In the genomic region with DNA sequence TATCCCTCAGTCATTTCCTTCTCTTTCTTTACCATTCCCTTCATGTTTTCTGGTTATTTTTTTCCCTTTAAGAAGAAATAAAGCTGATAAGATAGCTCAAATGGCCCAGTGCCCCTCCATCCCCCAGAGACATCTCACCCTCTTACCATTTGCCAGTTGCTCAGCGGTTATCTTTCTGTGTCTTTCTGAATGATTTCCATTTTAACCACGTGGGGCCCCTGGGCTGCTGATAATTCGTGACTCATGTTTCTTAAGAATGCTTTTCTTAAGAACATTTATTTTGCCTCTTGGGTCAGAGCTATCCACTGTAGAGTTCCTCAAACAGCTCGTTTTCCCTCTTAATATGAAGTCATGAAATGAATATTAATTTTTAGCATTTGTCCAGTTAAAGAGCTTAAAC, we compare ENCODE assay signal across 14 cellular contexts.
DNase-seq lines count a peak whose midpoint lies in the region; ATAC-seq and TF ChIP-seq lines count a peak whose summit lies in the region.
"Had no signal": no experiment of that assay in that cellular context is flagged by ENCODE, and none has a peak within 500 bp of the region (broad histone marks: within the 10 kb centered on the region; RNA-seq: fewer than 3 reads in every experiment).

No MANE protein-coding gene starts in this region.

- no peaks in the 10 kb centered on the region for H3K27me3 ChIP-seq in adrenal gland
- no peaks in the 10 kb centered on the region for H3K27me3 ChIP-seq in hepatocyte
- no peaks in the 10 kb centered on the region for H3K27me3 ChIP-seq in upper lobe of left lung
- H3K27me3 ChIP-seq: neutrophil had no signal

- peak overlapping the region in 1 of 5 donors; percentile 2 for H3K27ac ChIP-seq in adrenal gland
- H3K27ac ChIP-seq in hepatocyte = no peak overlapping the region
- H3K27ac ChIP-seq in upper lobe of left lung = peak overlapping the region in 3 of 4 donors; percentile 69 to 84 (median 76)
- H3K27ac ChIP-seq: neutrophil had no signal

- TF ChIP-seq POLR2A in adrenal gland (IDR thresholded peaks at IDR 0.05) (no peak), upper lobe of left lung (IDR thresholded peaks at IDR 0.05) (no peak)

- H3K36me3 ChIP-seq in adrenal gland (replicated peaks in 1 of 2) = no peaks in the 10 kb centered on the region
- H3K36me3 ChIP-seq in hepatocyte (replicated peaks; ENCODE audit: insufficient read depth, low read depth) = no peaks in the 10 kb centered on the region
- no peaks in the 10 kb centered on the region for H3K36me3 ChIP-seq in upper lobe of left lung
- H3K36me3 ChIP-seq: neutrophil had no signal

- no peak overlapping the region for H2AFZ ChIP-seq in hepatocyte

- no peak overlapping the region for H3K4me2 ChIP-seq in hepatocyte

- H3K9me3 ChIP-seq in adrenal gland (replicated peaks in 1 of 3) = no peaks in the 10 kb centered on the region
- H3K9me3 ChIP-seq in hepatocyte (ENCODE audit: low read depth) = no peaks in the 10 kb centered on the region
- H3K9me3 ChIP-seq in upper lobe of left lung = no peaks in the 10 kb centered on the region

- no peaks in the 10 kb centered on the region for H3K9me2 ChIP-seq in hepatocyte (replicated peaks; ENCODE audit: insufficient read depth)

- 31 to 59% (median 46%) methylated on average over 4 of the region's 4 CpGs for WGBS in adrenal gland, 4 donors
- WGBS in hepatocyte (ENCODE audit: low lambda C conversion rate, missing lambda C conversion rate) = 60% methylated on average over 4 of the region's 4 CpGs
- WGBS in upper lobe of left lung, 2 donors = 33 to 52% methylated on average over 4 of the region's 4 CpGs

- ATAC-seq in upper lobe of left lung (ENCODE audit: low FRiP score in 2 of 2) (peak in 1 of 2 donors; percentile 52), HG03025 (IDR thresholded peaks at IDR 0.05; ENCODE audit: low FRiP score, unreplicated experiment) (no peak)
- ATAC-seq: activated naive CD8-positive, alpha-beta T cell treated with anti-CD3 and anti-CD28 coated beads, Interleukin-2, amount 50 U/mL, for 24 hours had no signal

- H3K4me1 ChIP-seq in adrenal gland (replicated peaks in 1 of 2) (peaks cover 0 to 28% of the 10 kb centered on the region in 2 donors), hepatocyte (ENCODE audit: insufficient read depth) (peaks cover 4% of the 10 kb centered on the region), upper lobe of left lung (peaks cover 15 to 43% (median 19%) of the 10 kb centered on the region in 4 donors)

- H3K4me3 ChIP-seq in adrenal gland (no peak overlapping the region), hepatocyte (no peak overlapping the region), upper lobe of left lung (no peak overlapping the region)

- no peak for TF ChIP-seq EP300 in upper lobe of left lung (IDR thresholded peaks at IDR 0.05)

- intact Hi-C loops in adrenal gland (cut with DNase I) = no loop called here

- H4K20me1 ChIP-seq in hepatocyte (ENCODE audit: insufficient read depth, poor library complexity, severe bottlenecking) = no peaks in the 10 kb centered on the region

- DNase-seq in stimulated activated CD4-positive, alpha-beta T cell treated with anti-CD3 and anti-CD28 coated beads, Interleukin-15, amount 100 ng/mL, for 24 hours = peak; percentile 12
- no peak for DNase-seq in stimulated activated CD4-positive, alpha-beta T cell treated with anti-CD3 and anti-CD28 coated beads, Interleukin-12 subunit alpha, Interleukin-12 subunit beta, amount 100 ng/mL, for 4 hours
- DNase-seq in adrenal gland (peak in 6 of 7 donors; percentile 38 to 64 (median 46)), hepatocyte (ENCODE audit: low spot score) (peak; percentile 46), upper lobe of left lung (peak in 1 of 2 donors; percentile 35), cerebellar cortex (ENCODE audit: low spot score) (no peak), ureter (ENCODE audit: low spot score) (no peak)
- DNase-seq: activated naive CD8-positive, alpha-beta T cell treated with anti-CD3 and anti-CD28 coated beads, Interleukin-2, amount 50 U/mL, for 24 hours; DMS79; effector memory CD4-positive, alpha-beta T cell; GOT3; NCI-H1048 had no signal

- H3K79me2 ChIP-seq in hepatocyte = no peaks in the 10 kb centered on the region

- TF ChIP-seq CTCF in adrenal gland (IDR thresholded peaks at IDR 0.05) (no peak), hepatocyte (IDR thresholded peaks at IDR 0.05; ENCODE audit: poor library complexity) (no peak), upper lobe of left lung (IDR thresholded peaks at IDR 0.05) (no peak)

Comparison
In these comparisons a context has a peak if more than half of its experiments do, and no peak if none do; other contexts are left out.
1. DNase-seq: peak in stimulated activated CD4-positive, alpha-beta T cell treated with anti-CD3 and anti-CD28 coated beads, Interleukin-15, amount 100 ng/mL, for 24 hours (single experiment), adrenal gland (6 of 7) and hepatocyte (single experiment); none in stimulated activated CD4-positive, alpha-beta T cell treated with anti-CD3 and anti-CD28 coated beads, Interleukin-12 subunit alpha, Interleukin-12 subunit beta, amount 100 ng/mL, for 4 hours (single experiment), cerebellar cortex (single experiment) and ureter (single experiment).